Comparison of ENCODE assay signal across 1 cellular context in the genomic region with DNA sequence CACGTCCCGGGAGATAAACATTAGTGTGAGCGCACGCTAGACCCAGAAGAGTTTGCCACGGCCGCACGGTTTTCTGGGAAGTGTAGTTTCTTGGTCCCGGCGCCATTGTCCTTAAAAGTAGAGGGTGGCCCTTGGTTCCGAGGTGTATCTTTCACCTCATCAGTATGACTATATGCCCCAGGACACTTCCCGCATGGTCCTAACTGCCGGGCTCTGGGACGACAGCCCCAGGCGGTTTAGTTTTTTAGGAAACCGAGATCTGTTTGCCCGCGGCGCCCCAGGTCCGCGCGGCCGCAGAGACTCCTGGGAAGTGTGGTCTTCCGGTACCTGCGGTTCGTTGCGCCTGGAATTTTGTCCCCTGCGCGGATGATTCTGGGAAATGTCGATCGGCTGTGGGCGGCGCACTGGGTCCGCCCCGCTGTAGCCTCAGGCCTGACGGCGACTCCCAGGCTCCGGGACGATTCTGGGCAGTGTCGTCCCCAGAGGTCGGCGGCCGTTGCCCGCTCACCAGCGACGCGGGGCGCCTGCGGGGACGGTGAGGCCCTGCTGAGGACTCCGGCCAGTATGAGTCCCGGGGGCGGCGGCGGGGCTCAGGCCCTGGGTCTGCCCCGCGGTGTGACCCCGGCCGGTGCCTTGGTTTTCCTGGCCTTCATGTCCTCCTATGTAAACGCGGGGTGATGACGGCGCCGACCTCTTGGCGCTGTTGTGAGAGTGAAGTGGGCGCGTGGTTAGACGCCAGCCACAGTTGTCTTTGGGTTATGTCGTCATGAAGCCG.
TF ChIP-seq lines count a peak whose summit lies in the region.

Gene ZNF181 (plus strand): TSS at position 418 of the 775 bp plus-strand sequence. CDS start 795 bp downstream, outside the sequence.

TF ChIP-seq in K562, 482 proteins besides CTCF, POLR2A, EP300 and RAD21 (continued from another document and continues in another):
- TF ChIP-seq, protein P1, sequence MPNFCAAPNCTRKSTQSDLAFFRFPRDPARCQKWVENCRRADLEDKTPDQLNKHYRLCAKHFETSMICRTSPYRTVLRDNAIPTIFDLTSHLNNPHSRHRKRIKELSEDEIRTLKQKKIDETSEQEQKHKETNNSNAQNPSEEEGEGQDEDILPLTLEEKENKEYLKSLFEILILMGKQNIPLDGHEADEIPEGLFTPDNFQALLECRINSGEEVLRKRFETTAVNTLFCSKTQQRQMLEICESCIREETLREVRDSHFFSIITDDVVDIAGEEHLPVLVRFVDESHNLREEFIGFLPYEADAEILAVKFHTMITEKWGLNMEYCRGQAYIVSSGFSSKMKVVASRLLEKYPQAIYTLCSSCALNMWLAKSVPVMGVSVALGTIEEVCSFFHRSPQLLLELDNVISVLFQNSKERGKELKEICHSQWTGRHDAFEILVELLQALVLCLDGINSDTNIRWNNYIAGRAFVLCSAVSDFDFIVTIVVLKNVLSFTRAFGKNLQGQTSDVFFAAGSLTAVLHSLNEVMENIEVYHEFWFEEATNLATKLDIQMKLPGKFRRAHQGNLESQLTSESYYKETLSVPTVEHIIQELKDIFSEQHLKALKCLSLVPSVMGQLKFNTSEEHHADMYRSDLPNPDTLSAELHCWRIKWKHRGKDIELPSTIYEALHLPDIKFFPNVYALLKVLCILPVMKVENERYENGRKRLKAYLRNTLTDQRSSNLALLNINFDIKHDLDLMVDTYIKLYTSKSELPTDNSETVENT (CRISPR knock-in tag; IDR thresholded peaks at IDR 0.05) = 0 out of 2 replicates have a peak, but pooled peaks have one; percentile 57
- TF ChIP-seq ELF2 (CRISPR knock-in tag; IDR thresholded peaks at IDR 0.05) (no peak; the same call in 1 of the 2 replicates), PTTG1 (tag; IDR thresholded peaks at IDR 0.05; ENCODE audit: low read depth) (no peak), BRCA1 (IDR thresholded peaks at IDR 0.05) (no peak), BRCA1 (CRISPR knock-in tag; IDR thresholded peaks at IDR 0.05) (no peak), PTBP1 (IDR thresholded peaks at IDR 0.05; ENCODE audit: low read depth, low read length) (no peak), RFX5 (IDR thresholded peaks at IDR 0.05; ENCODE audit: low read depth, low read length) (peak; percentile 66; the same call in 1 of the 2 replicates), ZNF395 (CRISPR knock-in tag; IDR thresholded peaks at IDR 0.05) (peak; percentile 86; the same call in 1 of the 2 replicates), DMBX1 (CRISPR knock-in tag; IDR thresholded peaks at IDR 0.05; ENCODE audit: borderline replicate concordance) (0 out of 2 replicates have a peak, but pooled peaks have one; percentile 60), KAT8 (IDR thresholded peaks at IDR 0.05; ENCODE audit: low read depth) (peak; percentile 47; the same call in 1 of the 2 replicates), KHSRP (IDR thresholded peaks at IDR 0.05) (peak; percentile 90), TGIF2 (CRISPR knock-in tag; IDR thresholded peaks at IDR 0.05) (peak; percentile 41; the same call in 1 of the 2 replicates), HMG20B (CRISPR knock-in tag; IDR thresholded peaks at IDR 0.05) (no peak), GABPB1 (CRISPR knock-in tag; IDR thresholded peaks at IDR 0.05) (peak; percentile 92), TEAD4 (IDR thresholded peaks at IDR 0.05; ENCODE audit: low read length) (peak; percentile 78), TEAD4 (CRISPR knock-in tag; IDR thresholded peaks at IDR 0.05; ENCODE audit: borderline replicate concordance) (peak; percentile 76; the same call in 1 of the 2 replicates), ZNF75A (CRISPR knock-in tag; IDR thresholded peaks at IDR 0.05) (no peak), KAT7 (CRISPR knock-in tag; IDR thresholded peaks at IDR 0.05; ENCODE audit: borderline replicate concordance) (peak; percentile 79; the same call in 1 of the 2 replicates), ZSCAN29 (IDR thresholded peaks at IDR 0.05) (no peak), ARID1B (IDR thresholded peaks at IDR 0.05) (no peak; the same call in 1 of the 2 replicates), ATF7 (IDR thresholded peaks at IDR 0.05) (peak; percentile 91), ZFP36 (IDR thresholded peaks at IDR 0.05; ENCODE audit: low read depth, low read length, partially characterized antibody) (no peak), ZBTB40 (IDR thresholded peaks at IDR 0.05) (peak; percentile 90), ZBTB40 (CRISPR knock-in tag; IDR thresholded peaks at IDR 0.05) (no peak), ZNF41 (CRISPR knock-in tag; conservative IDR thresholded peaks at IDR 0.05) (no peak), HCFC1 (IDR thresholded peaks at IDR 0.05; ENCODE audit: low read depth, low read length) (peak; percentile 83), ARNT (IDR thresholded peaks at IDR 0.05) (peak in 1 of 2 experiments; percentile 82; a peak in 1 of 4 replicates), PREB (CRISPR knock-in tag; IDR thresholded peaks at IDR 0.05) (no peak), SAFB (IDR thresholded peaks at IDR 0.05; ENCODE audit: borderline replicate concordance, low read depth, low read length) (peak; percentile 27; the same call in 1 of the 2 replicates), KLF13 (tag; IDR thresholded peaks at IDR 0.05; ENCODE audit: borderline replicate concordance, low read depth) (peak; percentile 85), MXD1 (CRISPR knock-in tag; IDR thresholded peaks at IDR 0.05; ENCODE audit: borderline replicate concordance, poor library complexity, severe bottlenecking) (no peak)
- TF ChIP-seq, protein P2, sequence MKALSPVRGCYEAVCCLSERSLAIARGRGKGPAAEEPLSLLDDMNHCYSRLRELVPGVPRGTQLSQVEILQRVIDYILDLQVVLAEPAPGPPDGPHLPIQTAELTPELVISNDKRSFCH (CRISPR knock-in tag; IDR thresholded peaks at IDR 0.05) = no peak
- TF ChIP-seq, protein P2 (tag; IDR thresholded peaks at IDR 0.05) = peak; percentile 70; the same call in 1 of the 2 replicates
- TF ChIP-seq, protein P3, sequence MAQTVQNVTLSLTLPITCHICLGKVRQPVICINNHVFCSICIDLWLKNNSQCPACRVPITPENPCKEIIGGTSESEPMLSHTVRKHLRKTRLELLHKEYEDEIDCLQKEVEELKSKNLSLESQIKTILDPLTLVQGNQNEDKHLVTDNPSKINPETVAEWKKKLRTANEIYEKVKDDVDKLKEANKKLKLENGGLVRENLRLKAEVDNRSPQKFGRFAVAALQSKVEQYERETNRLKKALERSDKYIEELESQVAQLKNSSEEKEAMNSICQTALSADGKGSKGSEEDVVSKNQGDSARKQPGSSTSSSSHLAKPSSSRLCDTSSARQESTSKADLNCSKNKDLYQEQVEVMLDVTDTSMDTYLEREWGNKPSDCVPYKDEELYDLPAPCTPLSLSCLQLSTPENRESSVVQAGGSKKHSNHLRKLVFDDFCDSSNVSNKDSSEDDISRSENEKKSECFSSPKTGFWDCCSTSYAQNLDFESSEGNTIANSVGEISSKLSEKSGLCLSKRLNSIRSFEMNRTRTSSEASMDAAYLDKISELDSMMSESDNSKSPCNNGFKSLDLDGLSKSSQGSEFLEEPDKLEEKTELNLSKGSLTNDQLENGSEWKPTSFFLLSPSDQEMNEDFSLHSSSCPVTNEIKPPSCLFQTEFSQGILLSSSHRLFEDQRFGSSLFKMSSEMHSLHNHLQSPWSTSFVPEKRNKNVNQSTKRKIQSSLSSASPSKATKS (CRISPR knock-in tag; IDR thresholded peaks at IDR 0.05) = no peak
- TF ChIP-seq, protein P4, sequence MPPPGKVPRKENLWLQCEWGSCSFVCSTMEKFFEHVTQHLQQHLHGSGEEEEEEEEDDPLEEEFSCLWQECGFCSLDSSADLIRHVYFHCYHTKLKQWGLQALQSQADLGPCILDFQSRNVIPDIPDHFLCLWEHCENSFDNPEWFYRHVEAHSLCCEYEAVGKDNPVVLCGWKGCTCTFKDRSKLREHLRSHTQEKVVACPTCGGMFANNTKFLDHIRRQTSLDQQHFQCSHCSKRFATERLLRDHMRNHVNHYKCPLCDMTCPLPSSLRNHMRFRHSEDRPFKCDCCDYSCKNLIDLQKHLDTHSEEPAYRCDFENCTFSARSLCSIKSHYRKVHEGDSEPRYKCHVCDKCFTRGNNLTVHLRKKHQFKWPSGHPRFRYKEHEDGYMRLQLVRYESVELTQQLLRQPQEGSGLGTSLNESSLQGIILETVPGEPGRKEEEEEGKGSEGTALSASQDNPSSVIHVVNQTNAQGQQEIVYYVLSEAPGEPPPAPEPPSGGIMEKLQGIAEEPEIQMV (tag; conservative IDR thresholded peaks at IDR 0.05; ENCODE audit: low read depth) = peak; percentile 90
